ENCODE assay signal across 13 cellular contexts in the genomic region with DNA sequence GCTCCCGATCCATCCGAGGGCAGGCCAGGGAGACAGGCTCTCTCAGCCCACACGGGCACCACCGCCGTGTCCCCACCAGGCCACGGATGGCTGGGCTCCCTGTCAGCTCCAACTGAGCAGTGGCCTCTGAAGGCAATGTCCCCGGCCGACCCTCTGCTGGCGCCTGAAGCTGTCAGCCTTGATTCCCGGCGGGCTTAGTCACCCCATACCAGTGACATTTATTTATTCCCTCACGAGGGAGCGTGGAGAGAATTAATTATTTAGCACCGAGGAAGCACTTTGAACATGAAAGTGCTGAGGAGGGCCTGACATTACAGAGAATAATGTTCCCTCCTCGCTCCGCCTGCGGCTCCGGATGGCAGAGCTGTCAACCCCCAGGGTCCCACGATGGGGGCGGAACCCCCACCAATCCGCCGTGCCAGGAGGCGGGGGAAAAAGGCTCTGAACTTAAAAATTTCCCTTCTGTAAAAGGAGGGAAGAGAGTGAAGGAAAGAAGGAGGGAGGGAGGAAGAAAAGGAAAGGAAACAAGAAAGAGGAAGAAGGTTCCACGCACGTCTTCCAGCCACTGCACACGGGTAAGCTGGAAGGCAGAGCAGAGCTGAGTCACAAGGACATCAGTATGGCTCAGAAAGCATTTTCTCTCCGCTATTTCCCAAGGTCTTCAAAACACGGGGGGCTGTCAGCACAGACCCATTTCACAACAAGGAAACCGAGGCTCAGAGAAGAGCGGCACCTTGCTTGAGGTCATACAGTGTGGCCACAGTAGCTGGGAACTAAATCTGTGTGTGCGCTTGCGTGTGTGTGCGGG.
DNase-seq lines count a peak whose midpoint lies in the region; ATAC-seq and TF ChIP-seq lines count a peak whose summit lies in the region.
"Had no signal": no experiment of that assay in that cellular context is flagged by ENCODE, and none has a peak within 500 bp of the region (broad histone marks: within the 10 kb centered on the region; RNA-seq: fewer than 3 reads in every experiment).

No MANE protein-coding gene starts in this region.

- intact Hi-C loops in dorsolateral prefrontal cortex (cut with DNase I) = no loop called here

- no peaks in the 10 kb centered on the region for H3K27me3 Mint-ChIP-seq in type B pancreatic cell

- peak in 2 of 56 donors; percentile 12 to 20 for TF ChIP-seq CTCF in dorsolateral prefrontal cortex (IDR thresholded peaks at IDR 0.05 in 54 of 56, conservative IDR thresholded peaks at IDR 0.05 in 2 of 56; ENCODE audit: low read depth in 1 of 56, partially characterized antibody in 56 of 56)
- no peak for TF ChIP-seq CTCF in type B pancreatic cell (conservative IDR thresholded peaks at IDR 0.05)

- peak overlapping the region; percentile 82 for H3K4me3 Mint-ChIP-seq in type B pancreatic cell

- no peaks in the 10 kb centered on the region for H3K36me3 Mint-ChIP-seq in type B pancreatic cell

- H3K27ac ChIP-seq in dorsolateral prefrontal cortex = peak overlapping the region in 40 of 59 donors; percentile 0 to 94 (median 60)
- peak overlapping the region; percentile 3 to 30 for H3K27ac ChIP-seq in mucosa of rectum (ENCODE audit: low read depth in 2 of 2, low read length in 2 of 2)
- H3K27ac ChIP-seq: 22Rv1 had no signal

- H3K4me1 ChIP-seq in mucosa of rectum (ENCODE audit: control insufficient read depth in 2 of 2, insufficient read depth in 2 of 2, low read length in 2 of 2) = peaks cover 3 to 7% of the 10 kb centered on the region in 2 donors

- H3K4me3 ChIP-seq in dorsolateral prefrontal cortex (peak overlapping the region in 11 of 59 donors; percentile 7 to 41 (median 12)), mucosa of rectum (ENCODE audit: low read length in 2 of 2) (no peak overlapping the region)
- H3K4me3 ChIP-seq: right lobe of liver had no signal

- H3K27ac Mint-ChIP-seq in type B pancreatic cell = peak overlapping the region; percentile 95

- H3K9ac ChIP-seq in mucosa of rectum (ENCODE audit: low read depth in 1 of 2, low read length in 2 of 2) = no peak overlapping the region

- peaks cover 39% of the 10 kb centered on the region for H3K4me1 Mint-ChIP-seq in type B pancreatic cell (ENCODE audit: unreplicated experiment)

- H3K9me3 Mint-ChIP-seq in type B pancreatic cell = no peaks in the 10 kb centered on the region

- H3K9me3 ChIP-seq in mucosa of rectum (ENCODE audit: control insufficient read depth in 2 of 2, low read length in 2 of 2) = no peaks in the 10 kb centered on the region
- H3K9me3 ChIP-seq: right lobe of liver had no signal

- DNase-seq in NCI-H1694 (lab: John Stamatoyannopoulos, UW) (peak; percentile 54), NCI-H1694 treated with DMSO at 0.1 percent for 48 hours (lab: John Stamatoyannopoulos, UW) (no peak), dorsolateral prefrontal cortex (peak in 1 of 10 donors; percentile 69), type B pancreatic cell (ENCODE audit: extremely low spot score, unreplicated experiment) (no peak)
- DNase-seq: activated CD4-positive, alpha-beta T cell treated with anti-CD3 and anti-CD28 coated beads for 1 hour; effector memory CD4-positive, alpha-beta T cell; NCI-H2081; right lobe of liver had no signal

- H3K27me3 ChIP-seq in dorsolateral prefrontal cortex (no peaks in the 10 kb centered on the region), mucosa of rectum (ENCODE audit: control insufficient read depth in 2 of 2, insufficient read depth in 2 of 2, low read length in 2 of 2) (no peaks in the 10 kb centered on the region)
- H3K27me3 ChIP-seq: right lobe of liver had no signal

- no peaks in the 10 kb centered on the region for H3K36me3 ChIP-seq in mucosa of rectum (ENCODE audit: control insufficient read depth in 2 of 2, insufficient read depth in 2 of 2, low read length in 2 of 2)
- H3K36me3 ChIP-seq: right lobe of liver had no signal

- ATAC-seq in GM18858 (IDR thresholded peaks at IDR 0.05; ENCODE audit: unreplicated experiment) (no peak), GM18519 (IDR thresholded peaks at IDR 0.05; ENCODE audit: low FRiP score, unreplicated experiment) (no peak), GM18520 (IDR thresholded peaks at IDR 0.05; ENCODE audit: unreplicated experiment) (no peak)
- ATAC-seq: right lobe of liver had no signal
